In genomic region chr13:51675385-51675784, GRCh38 we compare ENCODE assay signal across 22 cellular contexts.
DNase-seq lines count a peak whose midpoint lies in the region; FAIRE-seq and TF ChIP-seq lines count a peak whose summit lies in the region.
"Had no signal": no experiment of that assay in that cellular context is flagged by ENCODE, and none has a peak within 500 bp of the region (broad histone marks: within the 10 kb centered on the region; RNA-seq: fewer than 3 reads in every experiment).

No MANE protein-coding gene starts in this region.

- peak; percentile 82 for FAIRE-seq in D721Med (lab: Jason Lieb, UNC)
- FAIRE-seq: A204.1, H1 had no signal

- intact Hi-C loops in prostate gland (cut with DNase I), result no loop called here

- H3K36me3 ChIP-seq in esophagus (ENCODE audit: control insufficient read depth in 2 of 2, insufficient read depth in 2 of 2, low read length in 1 of 2) (no peaks in the 10 kb centered on the region), prostate gland (no peaks in the 10 kb centered on the region)
- H3K36me3 ChIP-seq: MG63 had no signal

- no peak for TF ChIP-seq POLR2A in prostate gland (IDR thresholded peaks at IDR 0.05)

- 56 to 63% methylated on average over 1 of the region's 1 CpG for WGBS in esophagus, 2 donors
- 79% methylated on average over 1 of the region's 1 CpG for whole genome bisulfite sequencing in prostate gland

- H3K4me1 ChIP-seq in esophagus (ENCODE audit: control insufficient read depth in 2 of 2, insufficient read depth in 2 of 2, low read length in 1 of 2) (peaks cover 0 to 5% of the 10 kb centered on the region in 2 donors), prostate gland (replicated peaks) (no peaks in the 10 kb centered on the region)

- no peaks in the 10 kb centered on the region for H3K9me3 ChIP-seq in esophagus (ENCODE audit: control insufficient read depth in 2 of 2, insufficient read depth in 1 of 2, low read depth in 1 of 2, low read length in 1 of 2)
- H3K9me3 ChIP-seq in prostate gland, result no peaks in the 10 kb centered on the region
- H3K9me3 ChIP-seq: MG63 had no signal

- H3K27me3 ChIP-seq in esophagus (ENCODE audit: control insufficient read depth in 1 of 2, insufficient read depth in 2 of 2, low read length in 2 of 2) (no peaks in the 10 kb centered on the region), prostate gland (replicated peaks; ENCODE audit: insufficient read depth) (no peaks in the 10 kb centered on the region)
- H3K27me3 ChIP-seq: BLaER1, MG63 had no signal

- DNase-seq in D721Med (ENCODE audit: insufficient read length, low spot score), result no peak
- no peak for DNase-seq in prostate gland (ENCODE audit: low spot score)
- no peak for DNase-seq in effector CD8-positive, alpha-beta T cell (lab: John Stamatoyannopoulos, UW)
- DNase-seq in stimulated activated CD4-positive, alpha-beta T cell treated with anti-CD3 and anti-CD28 coated beads, Interleukin-15, amount 100 ng/mL, for 24 hours, result no peak
- no peak for DNase-seq in epidermal melanocyte (ENCODE audit: insufficient read length, low spot score)
- no peak for DNase-seq in NK-92 (lab: John Stamatoyannopoulos, UW; ENCODE audit: unreplicated experiment)
- DNase-seq: CD8-positive, alpha-beta memory T cell; HFFc6; MG63; NCI-H1092; NCI-H1694; NCI-H2107; NCI-H446; NCI-H69; NK-92 treated with Interleukin-12 subunit alpha and Interleukin-12 subunit beta, amount 100 ng/mL, for 24 hours; SIG-M5 had no signal

- H3K27ac ChIP-seq in VCaP (peak overlapping the region; percentile 85), esophagus (ENCODE audit: low read depth in 2 of 2, low read length in 1 of 2) (peak overlapping the region; percentile 79 to 87), prostate gland (peak overlapping the region; percentile 71 to 72)
- H3K27ac ChIP-seq: BLaER1, KMS-11 had no signal

- TF ChIP-seq CTCF in D721Med (IDR thresholded peaks at IDR 0.05; ENCODE audit: insufficient read depth, missing control alignments) (no peak), VCaP (conservative IDR thresholded peaks at IDR 0.05) (no peak), prostate gland (IDR thresholded peaks at IDR 0.05) (no peak)

- H3K4me3 ChIP-seq in esophagus (ENCODE audit: low read depth in 1 of 2, low read length in 2 of 2) (no peak overlapping the region), prostate gland (no peak overlapping the region)
- H3K4me3 ChIP-seq: BLaER1, MG63 had no signal
